9 cellular contexts compared by ENCODE assay signal in the genomic region with DNA sequence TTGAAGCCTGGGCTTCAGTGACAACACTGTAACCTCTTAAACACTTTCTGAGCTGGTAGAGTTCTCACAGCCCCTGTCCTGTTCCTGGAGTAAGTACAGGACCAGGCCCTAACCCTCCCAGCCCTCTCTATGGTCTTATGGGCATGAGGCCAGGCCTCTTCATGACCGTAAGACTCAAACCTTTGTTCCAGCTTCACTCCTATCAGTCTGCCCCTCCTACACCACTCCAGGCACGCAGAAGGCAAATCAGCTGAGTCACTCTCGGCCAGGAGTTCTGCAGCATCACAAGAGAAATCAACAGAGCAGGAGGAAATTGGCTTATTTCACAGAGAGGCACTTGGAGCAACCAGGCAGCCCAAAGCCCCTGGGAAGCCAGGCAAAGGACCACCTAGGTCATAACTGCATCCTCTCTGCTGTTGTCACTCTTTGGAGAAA. TPM values are rescaled to one million over a fixed set of nuclear protein-coding genes. Genes with fewer than 3 reads are reported as not detected.
DNase-seq lines count a peak whose midpoint lies in the region; ATAC-seq and TF ChIP-seq lines count a peak whose summit lies in the region.
"Had no signal": no experiment of that assay in that cellular context is flagged by ENCODE, and none has a peak within 500 bp of the region (broad histone marks: within the 10 kb centered on the region; RNA-seq: fewer than 3 reads in every experiment).

No MANE protein-coding gene starts in this region.

- H3K9me3 ChIP-seq in OCI-LY3 (ENCODE audit: insufficient read depth, low read length) (no peaks in the 10 kb centered on the region), esophagus squamous epithelium (no peaks in the 10 kb centered on the region)
- H3K9me3 ChIP-seq: HAP-1, heart right ventricle had no signal

- H3K4me3 ChIP-seq in OCI-LY3 (ENCODE audit: low read length) (peak overlapping the region; percentile 1; the same call in 1 of the 2 replicates), esophagus squamous epithelium (no peak overlapping the region)
- H3K4me3 ChIP-seq: HAP-1, heart right ventricle had no signal

- H3K9ac ChIP-seq in OCI-LY3 (ENCODE audit: low read length), result peak overlapping the region; percentile 2; the same call in 1 of the 2 replicates

- H3K36me3 ChIP-seq in OCI-LY3 (replicated peaks; ENCODE audit: low read depth, low read length) (no peaks in the 10 kb centered on the region), esophagus squamous epithelium (no peaks in the 10 kb centered on the region)
- H3K36me3 ChIP-seq: HAP-1, heart right ventricle had no signal

- H3K36me3 Mint-ChIP-seq in activated naive CD4-positive, alpha-beta T cell treated with anti-CD3 and anti-CD28 coated beads, Interleukin-2, amount 50 U/mL, for 72 hours, result no peaks in the 10 kb centered on the region

- H3K27ac ChIP-seq in OCI-LY3 (ENCODE audit: low read length) (peak overlapping the region; percentile 18; the same call in 1 of the 2 replicates), esophagus squamous epithelium (peak overlapping the region in 3 of 4 donors; percentile 21 to 66 (median 63))
- H3K27ac ChIP-seq: heart right ventricle had no signal

- peak overlapping the region; percentile 48 for H3K4me2 ChIP-seq in OCI-LY3 (ENCODE audit: low read length)

- peak; percentile 79 for DNase-seq in HT1080 (ENCODE audit: low read depth)
- DNase-seq in esophagus squamous epithelium (lab: John Stamatoyannopoulos, UW), result no peak
- peak; percentile 38 for DNase-seq in superior temporal gyrus (ENCODE audit: extremely low spot score)
- DNase-seq in T-helper 9 cell, result no peak
- no peak for DNase-seq in activated naive CD4-positive, alpha-beta T cell treated with anti-CD3 and anti-CD28 coated beads, Interleukin-2, amount 50 U/mL, for 72 hours (ENCODE audit: low spot score in 2 of 2)

- TF ChIP-seq CTCF in OCI-LY3 (IDR thresholded peaks at IDR 0.05; ENCODE audit: low read depth, low read length) (no peak), esophagus squamous epithelium (IDR thresholded peaks at IDR 0.05) (no peak)

- peaks cover 22% of the 10 kb centered on the region for H3K4me1 ChIP-seq in OCI-LY3 (ENCODE audit: low read length)
- H3K4me1 ChIP-seq in esophagus squamous epithelium, result peaks cover 6 to 43% (median 21%) of the 10 kb centered on the region in 3 donors
- H3K4me1 ChIP-seq: HAP-1, heart right ventricle had no signal

- ATAC-seq in HG02798 (IDR thresholded peaks at IDR 0.05; ENCODE audit: poor library complexity, unreplicated experiment), result no peak
- ATAC-seq in activated naive CD4-positive, alpha-beta T cell treated with anti-CD3 and anti-CD28 coated beads, Interleukin-2, amount 50 U/mL, for 72 hours, result no peak

- TF ChIP-seq POLR2A in esophagus squamous epithelium (IDR thresholded peaks at IDR 0.05), result no peak

- peak overlapping the region; percentile 76 for H2AFZ ChIP-seq in OCI-LY3 (ENCODE audit: low read depth, low read length)

- H3K27me3 ChIP-seq in OCI-LY3 (ENCODE audit: low read depth, low read length) (peaks cover 21% of the 10 kb centered on the region), esophagus squamous epithelium (no peaks in the 10 kb centered on the region)

- no peaks in the 10 kb centered on the region for H3K79me2 ChIP-seq in OCI-LY3 (ENCODE audit: low read length)

- intact Hi-C loops in esophagus squamous epithelium (cut with DNase I), result no loop called here

- H4K20me1 ChIP-seq in OCI-LY3 (ENCODE audit: insufficient read depth, low read length), result no peaks in the 10 kb centered on the region

- H3K9me3 Mint-ChIP-seq in activated naive CD4-positive, alpha-beta T cell treated with anti-CD3 and anti-CD28 coated beads, Interleukin-2, amount 50 U/mL, for 72 hours, result no peaks in the 10 kb centered on the region

- no peak overlapping the region for H3K27ac Mint-ChIP-seq in activated naive CD4-positive, alpha-beta T cell treated with anti-CD3 and anti-CD28 coated beads, Interleukin-2, amount 50 U/mL, for 72 hours

- 25 to 28% methylated on average over 2 to 3 of the region's 3 CpGs for WGBS in esophagus squamous epithelium, 2 donors

RNA-seq across cellular contexts. Expression of a gene that starts 25.3 kb away (rescaled TPM):
- total RNA-seq in HT1080 (2014; rRNA removed; shearing (Covaris generic)), result 8.6 and 9.4 TPM in 2 replicates
- 2.7 and 5.4 TPM in 2 replicates for polyA plus RNA-seq in HT1080 (2015; cell fraction: cytosol; rRNA removed)
- 20.3 and 22.4 TPM in 2 replicates for polyA plus RNA-seq in HT1080 (2015; cell fraction: nucleus; rRNA removed)
- 10 to 100 TPM; 11.8 to 29.9 (median 17.6) TPM for total RNA-seq in esophagus squamous epithelium
- 10 to 100 TPM; 19.6 to 28.0 TPM for total RNA-seq in activated naive CD4-positive, alpha-beta T cell treated with anti-CD3 and anti-CD28 coated beads, Interleukin-2, amount 50 U/mL, for 72 hours

Comparison
In these comparisons a context has a peak if more than half of its experiments do, and no peak if none do; other contexts are left out.
1. DNase-seq: peak in HT1080 (single experiment) and superior temporal gyrus (single experiment); none in esophagus squamous epithelium (single experiment), T-helper 9 cell (single experiment) and activated naive CD4-positive, alpha-beta T cell treated with anti-CD3 and anti-CD28 coated beads, Interleukin-2, amount 50 U/mL, for 72 hours (0 of 2).